ENCODE assay signal across 1 cellular context in the genomic region with DNA sequence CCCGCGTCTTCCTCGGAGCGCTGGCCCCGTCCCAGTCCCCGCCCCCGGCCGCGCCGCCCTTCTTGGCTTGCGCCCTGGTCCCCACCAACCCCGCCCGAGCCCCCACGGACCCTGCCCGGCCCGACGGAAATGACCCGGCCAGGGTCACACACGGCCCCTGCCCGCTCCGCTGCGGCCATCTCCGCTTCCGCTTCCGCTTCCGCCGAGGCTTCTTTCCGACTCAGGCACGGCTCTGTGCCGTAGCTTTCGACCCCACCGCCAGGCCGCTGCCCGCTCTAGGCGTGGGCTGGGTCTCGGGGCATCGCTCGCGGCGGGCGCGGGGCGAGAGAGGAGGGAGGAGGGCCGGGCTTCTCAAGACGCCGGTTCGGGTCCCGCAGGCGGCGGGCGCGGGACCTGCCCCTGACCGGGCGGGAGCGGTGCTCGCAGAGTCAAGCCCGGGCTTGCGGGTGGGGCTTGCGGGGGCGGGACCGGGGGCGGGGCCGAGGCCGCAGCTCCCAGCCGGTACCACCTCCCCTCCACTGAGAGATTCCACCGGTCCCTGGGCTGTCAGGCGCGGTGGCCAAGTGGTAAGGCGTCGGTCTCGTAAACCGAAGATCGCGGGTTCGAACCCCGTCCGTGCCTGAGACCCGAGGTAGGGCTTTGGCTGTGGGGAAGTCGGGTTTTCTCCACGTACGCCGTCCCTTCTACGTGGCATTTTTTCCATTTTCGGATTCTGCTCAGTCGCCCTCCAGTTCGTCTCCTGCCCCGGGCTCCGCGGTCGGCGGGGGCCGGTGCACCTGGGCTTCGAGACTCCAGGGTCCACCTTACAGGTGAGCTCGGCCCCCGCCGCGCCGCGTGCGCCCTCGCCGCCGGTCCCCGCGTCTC.
TF ChIP-seq lines count a peak whose summit lies in the region.

No MANE protein-coding gene starts in this region.

TF ChIP-seq in HepG2, 621 proteins besides CTCF, POLR2A, EP300 and RAD21 (continued from another document):
- TF ChIP-seq, protein P1, sequence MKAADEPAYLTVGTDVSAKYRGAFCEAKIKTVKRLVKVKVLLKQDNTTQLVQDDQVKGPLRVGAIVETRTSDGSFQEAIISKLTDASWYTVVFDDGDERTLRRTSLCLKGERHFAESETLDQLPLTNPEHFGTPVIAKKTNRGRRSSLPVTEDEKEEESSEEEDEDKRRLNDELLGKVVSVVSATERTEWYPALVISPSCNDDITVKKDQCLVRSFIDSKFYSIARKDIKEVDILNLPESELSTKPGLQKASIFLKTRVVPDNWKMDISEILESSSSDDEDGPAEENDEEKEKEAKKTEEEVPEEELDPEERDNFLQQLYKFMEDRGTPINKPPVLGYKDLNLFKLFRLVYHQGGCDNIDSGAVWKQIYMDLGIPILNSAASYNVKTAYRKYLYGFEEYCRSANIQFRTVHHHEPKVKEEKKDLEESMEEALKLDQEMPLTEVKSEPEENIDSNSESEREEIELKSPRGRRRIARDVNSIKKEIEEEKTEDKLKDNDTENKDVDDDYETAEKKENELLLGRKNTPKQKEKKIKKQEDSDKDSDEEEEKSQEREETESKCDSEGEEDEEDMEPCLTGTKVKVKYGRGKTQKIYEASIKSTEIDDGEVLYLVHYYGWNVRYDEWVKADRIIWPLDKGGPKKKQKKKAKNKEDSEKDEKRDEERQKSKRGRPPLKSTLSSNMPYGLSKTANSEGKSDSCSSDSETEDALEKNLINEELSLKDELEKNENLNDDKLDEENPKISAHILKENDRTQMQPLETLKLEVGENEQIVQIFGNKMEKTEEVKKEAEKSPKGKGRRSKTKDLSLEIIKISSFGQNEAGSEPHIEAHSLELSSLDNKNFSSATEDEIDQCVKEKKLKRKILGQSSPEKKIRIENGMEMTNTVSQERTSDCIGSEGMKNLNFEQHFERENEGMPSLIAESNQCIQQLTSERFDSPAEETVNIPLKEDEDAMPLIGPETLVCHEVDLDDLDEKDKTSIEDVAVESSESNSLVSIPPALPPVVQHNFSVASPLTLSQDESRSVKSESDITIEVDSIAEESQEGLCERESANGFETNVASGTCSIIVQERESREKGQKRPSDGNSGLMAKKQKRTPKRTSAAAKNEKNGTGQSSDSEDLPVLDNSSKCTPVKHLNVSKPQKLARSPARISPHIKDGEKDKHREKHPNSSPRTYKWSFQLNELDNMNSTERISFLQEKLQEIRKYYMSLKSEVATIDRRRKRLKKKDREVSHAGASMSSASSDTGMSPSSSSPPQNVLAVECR (CRISPR knock-in tag; IDR thresholded peaks at IDR 0.05; ENCODE audit: borderline replicate concordance), result peak; percentile 89
- TF ChIP-seq KLF12 (CRISPR knock-in tag; IDR thresholded peaks at IDR 0.05; ENCODE audit: borderline replicate concordance), result peak; percentile 69; the same call in 1 of the 2 replicates
- peak; percentile 18; the same call in 1 of the 2 replicates for TF ChIP-seq ZNF275 (CRISPR knock-in tag; IDR thresholded peaks at IDR 0.05; ENCODE audit: borderline replicate concordance)
- no peak for TF ChIP-seq ZNF709 (CRISPR knock-in tag; IDR thresholded peaks at IDR 0.05)
- TF ChIP-seq ZNF850 (CRISPR knock-in tag; conservative IDR thresholded peaks at IDR 0.05), result no peak
- peak; percentile 43; the same call in 1 of the 2 replicates for TF ChIP-seq ARID2 (CRISPR knock-in tag; IDR thresholded peaks at IDR 0.05; ENCODE audit: borderline replicate concordance)
- TF ChIP-seq ATF7 (IDR thresholded peaks at IDR 0.05), result no peak
- TF ChIP-seq ATF7 (CRISPR knock-in tag; IDR thresholded peaks at IDR 0.05), result no peak
- peak; percentile 74 for TF ChIP-seq KDM5B (CRISPR knock-in tag; IDR thresholded peaks at IDR 0.05; ENCODE audit: borderline replicate concordance)
- TF ChIP-seq, protein P2, sequence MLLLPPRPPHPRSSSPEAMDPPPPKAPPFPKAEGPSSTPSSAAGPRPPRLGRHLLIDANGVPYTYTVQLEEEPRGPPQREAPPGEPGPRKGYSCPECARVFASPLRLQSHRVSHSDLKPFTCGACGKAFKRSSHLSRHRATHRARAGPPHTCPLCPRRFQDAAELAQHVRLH (CRISPR knock-in tag; IDR thresholded peaks at IDR 0.05; ENCODE audit: borderline replicate concordance, low read depth), result no peak; the same call in 1 of the 2 replicates
- TF ChIP-seq ZNF496 (CRISPR knock-in tag; IDR thresholded peaks at IDR 0.05; ENCODE audit: insufficient replicate concordance), result no peak
- no peak for TF ChIP-seq DNMT3B (CRISPR knock-in tag; conservative IDR thresholded peaks at IDR 0.05)
- TF ChIP-seq TEAD2 (CRISPR knock-in tag; IDR thresholded peaks at IDR 0.05), result no peak
- peak; percentile 62; the same call in 1 of the 2 replicates for TF ChIP-seq ZFP37 (CRISPR knock-in tag; IDR thresholded peaks at IDR 0.05; ENCODE audit: borderline replicate concordance)
- TF ChIP-seq ZNF776 (CRISPR knock-in tag; IDR thresholded peaks at IDR 0.05), result peak; percentile 65; the same call in 1 of the 2 replicates
- TF ChIP-seq ZNF747 (CRISPR knock-in tag; IDR thresholded peaks at IDR 0.05; ENCODE audit: borderline replicate concordance), result peak; percentile 22; the same call in 1 of the 2 replicates
- 0 out of 2 replicates have a peak, but pooled peaks have one; percentile 65 for TF ChIP-seq ZNF557 (CRISPR knock-in tag; IDR thresholded peaks at IDR 0.05)
- TF ChIP-seq ZNF720 (CRISPR knock-in tag; IDR thresholded peaks at IDR 0.05), result no peak
- TF ChIP-seq BRD4 (CRISPR knock-in tag; IDR thresholded peaks at IDR 0.05), result peak; percentile 44; the same call in 1 of the 2 replicates
- TF ChIP-seq PHF21A (CRISPR knock-in tag; IDR thresholded peaks at IDR 0.05), result peak; percentile 73; the same call in 1 of the 2 replicates
- TF ChIP-seq, protein P3, sequence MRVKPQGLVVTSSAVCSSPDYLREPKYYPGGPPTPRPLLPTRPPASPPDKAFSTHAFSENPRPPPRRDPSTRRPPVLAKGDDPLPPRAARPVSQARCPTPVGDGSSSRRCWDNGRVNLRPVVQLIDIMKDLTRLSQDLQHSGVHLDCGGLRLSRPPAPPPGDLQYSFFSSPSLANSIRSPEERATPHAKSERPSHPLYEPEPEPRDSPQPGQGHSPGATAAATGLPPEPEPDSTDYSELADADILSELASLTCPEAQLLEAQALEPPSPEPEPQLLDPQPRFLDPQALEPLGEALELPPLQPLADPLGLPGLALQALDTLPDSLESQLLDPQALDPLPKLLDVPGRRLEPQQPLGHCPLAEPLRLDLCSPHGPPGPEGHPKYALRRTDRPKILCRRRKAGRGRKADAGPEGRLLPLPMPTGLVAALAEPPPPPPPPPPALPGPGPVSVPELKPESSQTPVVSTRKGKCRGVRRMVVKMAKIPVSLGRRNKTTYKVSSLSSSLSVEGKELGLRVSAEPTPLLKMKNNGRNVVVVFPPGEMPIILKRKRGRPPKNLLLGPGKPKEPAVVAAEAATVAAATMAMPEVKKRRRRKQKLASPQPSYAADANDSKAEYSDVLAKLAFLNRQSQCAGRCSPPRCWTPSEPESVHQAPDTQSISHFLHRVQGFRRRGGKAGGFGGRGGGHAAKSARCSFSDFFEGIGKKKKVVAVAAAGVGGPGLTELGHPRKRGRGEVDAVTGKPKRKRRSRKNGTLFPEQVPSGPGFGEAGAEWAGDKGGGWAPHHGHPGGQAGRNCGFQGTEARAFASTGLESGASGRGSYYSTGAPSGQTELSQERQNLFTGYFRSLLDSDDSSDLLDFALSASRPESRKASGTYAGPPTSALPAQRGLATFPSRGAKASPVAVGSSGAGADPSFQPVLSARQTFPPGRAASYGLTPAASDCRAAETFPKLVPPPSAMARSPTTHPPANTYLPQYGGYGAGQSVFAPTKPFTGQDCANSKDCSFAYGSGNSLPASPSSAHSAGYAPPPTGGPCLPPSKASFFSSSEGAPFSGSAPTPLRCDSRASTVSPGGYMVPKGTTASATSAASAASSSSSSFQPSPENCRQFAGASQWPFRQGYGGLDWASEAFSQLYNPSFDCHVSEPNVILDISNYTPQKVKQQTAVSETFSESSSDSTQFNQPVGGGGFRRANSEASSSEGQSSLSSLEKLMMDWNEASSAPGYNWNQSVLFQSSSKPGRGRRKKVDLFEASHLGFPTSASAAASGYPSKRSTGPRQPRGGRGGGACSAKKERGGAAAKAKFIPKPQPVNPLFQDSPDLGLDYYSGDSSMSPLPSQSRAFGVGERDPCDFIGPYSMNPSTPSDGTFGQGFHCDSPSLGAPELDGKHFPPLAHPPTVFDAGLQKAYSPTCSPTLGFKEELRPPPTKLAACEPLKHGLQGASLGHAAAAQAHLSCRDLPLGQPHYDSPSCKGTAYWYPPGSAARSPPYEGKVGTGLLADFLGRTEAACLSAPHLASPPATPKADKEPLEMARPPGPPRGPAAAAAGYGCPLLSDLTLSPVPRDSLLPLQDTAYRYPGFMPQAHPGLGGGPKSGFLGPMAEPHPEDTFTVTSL (CRISPR knock-in tag; IDR thresholded peaks at IDR 0.05; ENCODE audit: borderline replicate concordance), result peak; percentile 58; the same call in 1 of the 2 replicates
- TF ChIP-seq THYN1 (CRISPR knock-in tag; IDR thresholded peaks at IDR 0.05; ENCODE audit: borderline replicate concordance, low read depth), result no peak
- TF ChIP-seq TP53 (CRISPR knock-in tag; conservative IDR thresholded peaks at IDR 0.05), result peak; percentile 81; the same call in 1 of the 2 replicates
